In the genomic region with DNA sequence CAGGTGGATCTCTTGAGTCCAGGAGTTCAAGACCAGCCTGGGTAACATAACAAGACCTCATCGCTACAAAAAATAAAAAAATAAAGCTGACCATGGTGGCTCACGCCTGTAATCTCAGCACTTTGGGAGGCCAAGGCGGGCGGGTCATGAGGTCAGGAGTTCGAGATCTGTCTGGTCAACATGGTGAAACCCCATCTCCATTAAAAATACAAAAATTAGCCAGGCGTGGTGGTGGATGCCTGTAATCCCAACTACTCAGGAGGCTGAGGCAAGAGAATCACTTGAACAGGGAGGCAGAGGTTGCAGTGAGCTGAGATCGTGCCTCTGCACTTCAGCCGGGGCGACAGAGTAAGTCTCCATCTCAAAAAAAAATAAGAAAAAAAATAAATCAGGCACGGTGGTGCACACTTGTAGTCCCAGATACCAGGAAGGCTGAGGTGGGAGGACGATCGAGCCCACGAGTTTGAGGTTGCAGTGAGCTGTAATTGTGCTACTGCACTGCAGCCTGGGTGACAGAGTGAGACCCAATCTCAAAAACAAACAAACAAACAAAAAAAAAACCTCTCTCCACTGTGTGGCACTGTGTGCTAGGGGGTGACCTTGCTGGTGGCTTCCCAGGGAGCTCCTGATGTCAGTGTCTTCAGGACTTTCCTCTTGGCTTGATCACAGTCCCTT, we compare ENCODE assay signal across 7 cellular contexts. TPM values are rescaled to one million over a fixed set of nuclear protein-coding genes. Genes with fewer than 3 reads are reported as not detected.
DNase-seq lines count a peak whose midpoint lies in the region; ATAC-seq, FAIRE-seq and TF ChIP-seq lines count a peak whose summit lies in the region.

No MANE protein-coding gene starts in this region.

- TF ChIP-seq CTCF in DND-41 (IDR thresholded peaks at IDR 0.05; ENCODE audit: borderline replicate concordance, extremely low read depth, low read length, poor library complexity, severe bottlenecking) (peak; percentile 40), left lung (IDR thresholded peaks at IDR 0.05) (no peak), ovary (IDR thresholded peaks at IDR 0.05) (no peak)

- H3K9me3 ChIP-seq in DND-41 (ENCODE audit: insufficient read depth, low read length, severe bottlenecking) (no peaks in the 10 kb centered on the region), left lung (no peaks in the 10 kb centered on the region), ovary (no peaks in the 10 kb centered on the region)

- H3K27me3 ChIP-seq in DND-41 (ENCODE audit: insufficient read depth, low read length, poor library complexity) (no peaks in the 10 kb centered on the region), left lung (no peaks in the 10 kb centered on the region), ovary (no peaks in the 10 kb centered on the region)

- H3K36me3 Mint-ChIP-seq in T-cell = no peaks in the 10 kb centered on the region

- no peaks in the 10 kb centered on the region for H3K79me2 ChIP-seq in DND-41 (ENCODE audit: insufficient read depth, low read length)

- H3K4me1 Mint-ChIP-seq in T-cell = peaks cover 18 to 26% (median 24%) of the 10 kb centered on the region in 3 donors

- CTCF ChIA-PET in T-cell (lab: Charles Lee) = interaction anchor here in 1 of 2 donors (0.8 to 1.5 kb wide), 7 partner anchors 41 to 275 kb away, joined by 3 to 5 read pairs (median 4); a partner anchor contains a TSS

- no peak for TF ChIP-seq EP300 in ovary (IDR thresholded peaks at IDR 0.05)

- peak; percentile 64 for FAIRE-seq in GM19239 (lab: Jason Lieb, UNC)

- WGBS in ovary, 3 donors = 75 to 79% (median 79%) methylated on average over 13 of the region's 13 CpGs

- H4K20me1 ChIP-seq in DND-41 (ENCODE audit: insufficient read depth, low read length) = no peaks in the 10 kb centered on the region

- TF ChIP-seq POLR2A in ovary (IDR thresholded peaks at IDR 0.05) = no peak

- no peak overlapping the region for H3K4me3 ChIP-seq in DND-41 (ENCODE audit: low read depth in 1 of 2, low read length in 2 of 2)
- no peak overlapping the region for H3K4me3 ChIP-seq in left lung
- H3K4me3 ChIP-seq in ovary = no peak overlapping the region

- H3K27me3 Mint-ChIP-seq in T-cell = no peaks in the 10 kb centered on the region

- ATAC-seq in DND-41 (ENCODE audit: insufficient read depth, low read depth) (0 out of 3 replicates have a peak, but pooled peaks have one; percentile 45), T-cell (replicated peaks in 1 of 4) (peak in 3 of 4 experiments; percentile 38 to 78 (median 53)), left lung (peak; percentile 32), HG03442 (IDR thresholded peaks at IDR 0.05; ENCODE audit: unreplicated experiment) (no peak)

- no peak overlapping the region for H3K4me3 Mint-ChIP-seq in T-cell

- DNase-seq in DND-41 = no peak
- DNase-seq in GM19239 (ENCODE audit: insufficient read length, low spot score) = no peak
- DNase-seq in T-cell = peak in 5 of 34 experiments; percentile 4 to 24 (median 13)
- no peak for DNase-seq in left lung
- DNase-seq in ovary = no peak
- no peak for DNase-seq in NCI-H774 (lab: John Stamatoyannopoulos, UW)

- H3K27ac ChIP-seq in DND-41 (ENCODE audit: low read length) = no peak overlapping the region
- H3K27ac ChIP-seq in left lung = no peak overlapping the region
- H3K27ac ChIP-seq in ovary = no peak overlapping the region

- H3K4me1 ChIP-seq in DND-41 (ENCODE audit: insufficient read depth, low read length) (peaks cover 5% of the 10 kb centered on the region; the same call in 1 of the 2 replicates), left lung (peaks cover 0 to 27% of the 10 kb centered on the region in 2 donors), ovary (ENCODE audit: insufficient read depth) (no peaks in the 10 kb centered on the region)

- no peak overlapping the region for H3K9ac ChIP-seq in DND-41 (ENCODE audit: low read depth, low read length)

- POLR2A ChIA-PET in T-cell (lab: Charles Lee) = no interaction called here

- H3K36me3 ChIP-seq in DND-41 (ENCODE audit: insufficient read depth, low read length) = no peaks in the 10 kb centered on the region
- no peaks in the 10 kb centered on the region for H3K36me3 ChIP-seq in left lung
- H3K36me3 ChIP-seq in ovary = no peaks in the 10 kb centered on the region

- intact Hi-C loops in left lung (cut with DNase I) = no loop called here
- intact Hi-C loops in ovary (cut with DNase I) = no loop called here

- H3K9me3 Mint-ChIP-seq in T-cell = no peaks in the 10 kb centered on the region

- H3K4me2 ChIP-seq in DND-41 (ENCODE audit: insufficient read depth, low read length) = no peak overlapping the region

- H3K27ac Mint-ChIP-seq in T-cell = peak overlapping the region; percentile 24 to 79

- no peak overlapping the region for H2AFZ ChIP-seq in DND-41 (ENCODE audit: low read depth, low read length)

RNA-seq across cellular contexts. Expression of a gene that starts 19.8 kb away (rescaled TPM):
- 10 to 100 TPM; 55.5 to 76.0 (median 63.2) TPM for total RNA-seq in T-cell
- 10 to 100 TPM; 70.1 to 95.1 TPM for total RNA-seq in left lung
- total RNA-seq in ovary = 100 to 1,000 TPM in 5 of 7 donors, 10 to 100 TPM in 2; 41.7 to 136 (median 115) TPM
- polyA plus RNA-seq in ovary = 100 to 1,000 TPM; 116 to 171 TPM

RNA-seq across cellular contexts. Expression of a gene that starts 29.5 kb away (rescaled TPM):
- total RNA-seq in T-cell (10 to 100 TPM; 11.1 to 27.2 (median 22.1) TPM), left lung (1 to 10 TPM; 5.6 to 9.0 TPM), ovary (1 to 10 TPM; 2.6 to 7.5 (median 4.6) TPM)
- 1 to 10 TPM; 3.7 to 4.4 TPM for polyA plus RNA-seq in ovary

RNA-seq across cellular contexts. Expression of a gene that starts 40.6 kb away (rescaled TPM):
- total RNA-seq in T-cell (1,000 to 10,000 TPM in 2 of 5 donors, 100 to 1,000 TPM in 3; 708 to 1,286 (median 987) TPM), left lung (100 to 1,000 TPM in 1 of 2 donors, 10 to 100 TPM in 1; 29.3 to 172 TPM), ovary (10 to 100 TPM in 4 of 7 donors, 1 to 10 TPM in 3; 6.7 to 33.3 (median 14.1) TPM)
- 10 to 100 TPM in 1 of 2 donors, 1 to 10 TPM in 1; 1.6 to 12.2 TPM for polyA plus RNA-seq in ovary

RNA-seq across cellular contexts. Expression of a gene that starts 46.8 kb away (rescaled TPM):
- total RNA-seq in T-cell = 100 to 1,000 TPM; 105 to 277 (median 226) TPM
- 10 to 100 TPM; 57.5 to 79.5 TPM for total RNA-seq in left lung
- 10 to 100 TPM; 12.7 to 94.9 (median 63.1) TPM for total RNA-seq in ovary
- 100 to 1,000 TPM in 1 of 2 donors, 10 to 100 TPM in 1; 30.2 to 134 TPM for polyA plus RNA-seq in ovary

RNA-seq across cellular contexts. Expression of a gene that starts 50.7 kb away (rescaled TPM):
- 100 to 1,000 TPM in 3 of 5 donors, 10 to 100 TPM in 2; 47.0 to 115 (median 100) TPM for total RNA-seq in T-cell
- 100 to 1,000 TPM in 1 of 2 donors, 10 to 100 TPM in 1; 59.3 to 101 TPM for total RNA-seq in left lung
- total RNA-seq in ovary = 100 to 1,000 TPM in 1 of 7 donors, 10 to 100 TPM in 6; 21.3 to 106 (median 40.1) TPM
- 10 to 100 TPM; 10.0 to 43.9 TPM for polyA plus RNA-seq in ovary

Comparison
In these comparisons a context has a peak if more than half of its experiments do, and no peak if none do; other contexts are left out.
1. RNA of a gene that starts 40.6 kb away (total RNA-seq): 708 to 1,286 TPM in T-cell; 29.3 to 172 TPM in left lung and 6.7 to 33.3 TPM in ovary; every median in the first group is over 4 times any median in the second.